ENCODE assay signal across 8 cellular contexts in genomic region chr10:14601872-14602725, GRCh38.
DNase-seq lines count a peak whose midpoint lies in the region; ATAC-seq, FAIRE-seq and TF ChIP-seq lines count a peak whose summit lies in the region.

No MANE protein-coding gene starts in this region.

- H3K9me3 ChIP-seq in WERI-Rb-1 (ENCODE audit: severe bottlenecking): no peaks in the 10 kb centered on the region

- no peak for DNase-seq in GM12892 (ENCODE audit: insufficient read length)
- DNase-seq in OCI-M1 (lab: John Stamatoyannopoulos, UW): peak; percentile 48
- peak; percentile 92 for DNase-seq in iris pigment epithelial cell (ENCODE audit: low read depth)
- DNase-seq in stimulated activated naive CD8-positive, alpha-beta T cell treated with anti-CD3 and anti-CD28 coated beads, Interleukin-15, amount 100 ng/mL, for 72 hours: peak; percentile 49 to 74
- DNase-seq in SHP77 (lab: John Stamatoyannopoulos, UW): no peak
- DNase-seq in WERI-Rb-1: no peak

- H3K27ac ChIP-seq in WERI-Rb-1: no peak overlapping the region

- peaks cover 34% of the 10 kb centered on the region for H3K36me3 Mint-ChIP-seq in activated naive CD4-positive, alpha-beta T cell treated with anti-CD3 and anti-CD28 coated beads, Interleukin-2, amount 50 U/mL, for 24 hours

- peak; percentile 53 for TF ChIP-seq POLR2A in GM12892 (IDR thresholded peaks at IDR 0.05; ENCODE audit: low read depth, low read length)

- peak overlapping the region; percentile 99 for H3K4me3 Mint-ChIP-seq in activated naive CD4-positive, alpha-beta T cell treated with anti-CD3 and anti-CD28 coated beads, Interleukin-2, amount 50 U/mL, for 24 hours
- peak overlapping the region; percentile 91 to 93 for H3K4me3 Mint-ChIP-seq in stimulated activated naive CD8-positive, alpha-beta T cell treated with anti-CD3 and anti-CD28 coated beads, Interleukin-15, amount 100 ng/mL, for 72 hours

- H3K27me3 Mint-ChIP-seq in activated naive CD4-positive, alpha-beta T cell treated with anti-CD3 and anti-CD28 coated beads, Interleukin-2, amount 50 U/mL, for 24 hours: no peaks in the 10 kb centered on the region
- no peaks in the 10 kb centered on the region for H3K27me3 Mint-ChIP-seq in stimulated activated naive CD8-positive, alpha-beta T cell treated with anti-CD3 and anti-CD28 coated beads, Interleukin-15, amount 100 ng/mL, for 72 hours

- no peaks in the 10 kb centered on the region for H3K27me3 ChIP-seq in WERI-Rb-1 (ENCODE audit: insufficient read depth, low read depth, severe bottlenecking)

- H3K4me1 Mint-ChIP-seq in activated naive CD4-positive, alpha-beta T cell treated with anti-CD3 and anti-CD28 coated beads, Interleukin-2, amount 50 U/mL, for 24 hours: peaks cover 82% of the 10 kb centered on the region
- peaks cover 74% of the 10 kb centered on the region for H3K4me1 Mint-ChIP-seq in stimulated activated naive CD8-positive, alpha-beta T cell treated with anti-CD3 and anti-CD28 coated beads, Interleukin-15, amount 100 ng/mL, for 72 hours

- peak; percentile 35 for ATAC-seq in HG02588 (IDR thresholded peaks at IDR 0.05; ENCODE audit: unreplicated experiment)
- peak; percentile 61 for ATAC-seq in stimulated activated naive CD8-positive, alpha-beta T cell treated with anti-CD3 and anti-CD28 coated beads, Interleukin-15, amount 100 ng/mL, for 72 hours

- FAIRE-seq in GM12892 (lab: Jason Lieb, UNC): peak; percentile 90

- peak overlapping the region; percentile 92 for H3K27ac Mint-ChIP-seq in activated naive CD4-positive, alpha-beta T cell treated with anti-CD3 and anti-CD28 coated beads, Interleukin-2, amount 50 U/mL, for 24 hours
- H3K27ac Mint-ChIP-seq in stimulated activated naive CD8-positive, alpha-beta T cell treated with anti-CD3 and anti-CD28 coated beads, Interleukin-15, amount 100 ng/mL, for 72 hours: peak overlapping the region; percentile 95 to 97

- no peaks in the 10 kb centered on the region for H3K9me3 Mint-ChIP-seq in activated naive CD4-positive, alpha-beta T cell treated with anti-CD3 and anti-CD28 coated beads, Interleukin-2, amount 50 U/mL, for 24 hours
- H3K9me3 Mint-ChIP-seq in stimulated activated naive CD8-positive, alpha-beta T cell treated with anti-CD3 and anti-CD28 coated beads, Interleukin-15, amount 100 ng/mL, for 72 hours: peaks cover 9 to 10% of the 10 kb centered on the region in 2 donors

- no peaks in the 10 kb centered on the region for H3K36me3 ChIP-seq in WERI-Rb-1

- no peak overlapping the region for H3K4me3 ChIP-seq in WERI-Rb-1 (ENCODE audit: low read depth, low read length)

- no peak for TF ChIP-seq CTCF in WERI-Rb-1 (IDR thresholded peaks at IDR 0.05; ENCODE audit: low read depth, low read length)

Comparison
In these comparisons a context has a peak if more than half of its experiments do, and no peak if none do; other contexts are left out.
1. DNase-seq: peak in OCI-M1 (single experiment), iris pigment epithelial cell (single experiment) and stimulated activated naive CD8-positive, alpha-beta T cell treated with anti-CD3 and anti-CD28 coated beads, Interleukin-15, amount 100 ng/mL, for 72 hours (2 of 2); none in GM12892 (single experiment), SHP77 (0 of 2) and WERI-Rb-1 (single experiment).